In the genomic region with DNA sequence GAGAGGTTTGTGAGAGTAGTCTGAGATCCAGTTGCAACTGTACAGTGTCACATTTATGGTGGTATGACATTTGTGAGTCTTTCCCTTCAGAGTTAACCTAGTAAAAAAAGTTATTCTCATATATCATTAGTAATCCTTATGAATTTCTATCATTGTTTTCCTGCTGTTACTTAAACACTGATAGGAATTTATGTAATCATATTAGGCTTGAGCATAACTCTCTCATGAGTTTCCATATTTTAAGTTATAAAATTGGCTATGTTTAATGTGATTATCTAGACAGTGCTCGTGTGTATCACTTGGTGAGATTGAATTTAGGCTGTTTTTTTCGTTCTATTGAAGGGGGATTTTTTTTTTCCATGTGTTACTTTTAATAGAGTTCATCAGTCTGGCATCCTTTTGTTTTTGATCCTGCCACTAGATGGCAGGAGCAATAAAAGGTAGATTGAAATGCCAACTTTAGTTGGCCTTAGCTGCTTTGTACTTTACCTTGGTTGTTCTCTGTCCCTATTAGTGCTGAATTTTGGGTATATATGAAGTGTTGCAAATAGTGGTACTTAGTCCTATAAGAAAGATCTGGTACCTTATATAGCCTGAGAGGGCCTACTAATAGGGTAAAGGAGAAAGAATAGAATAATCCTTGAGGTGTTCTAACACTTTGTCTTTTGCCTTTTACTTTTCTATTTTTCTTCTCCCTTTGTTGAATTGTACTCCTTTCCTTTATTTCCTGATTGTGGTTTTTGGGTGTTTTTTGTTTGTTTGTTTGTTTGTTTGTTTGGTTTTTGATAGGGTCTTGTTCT, we compare ENCODE assay signal across 8 cellular contexts. TPM values are rescaled to one million over a fixed set of nuclear protein-coding genes. Genes with fewer than 3 reads are reported as not detected.
DNase-seq lines count a peak whose midpoint lies in the region; ATAC-seq, FAIRE-seq and TF ChIP-seq lines count a peak whose summit lies in the region.

No MANE protein-coding gene starts in this region.

- H3K27me3 Mint-ChIP-seq in endodermal cell (ENCODE audit: insufficient read depth) (no peaks in the 10 kb centered on the region), naive B cell (no peaks in the 10 kb centered on the region)

- FAIRE-seq in GM12892 (lab: Jason Lieb, UNC) (peak; percentile 51), RCC 7860 (lab: Jason Lieb, UNC) (peak; percentile 66)

- 42 to 62% methylated on average over 2 of the region's 2 CpGs for WGBS in endodermal cell (ENCODE audit: insufficient coverage in 1 of 2, insufficient read length in 1 of 2), 2 experiments

- no peak overlapping the region for H3K27ac ChIP-seq in endodermal cell (ENCODE audit: low read depth, low read length)

- H3K9ac ChIP-seq in endodermal cell (ENCODE audit: extremely low read depth, low read length, poor library complexity, severe bottlenecking): no peak overlapping the region

- no peak for TF ChIP-seq POLR2A in GM12892 (IDR thresholded peaks at IDR 0.05; ENCODE audit: low read depth, low read length)

- H3K27me3 ChIP-seq in endodermal cell (ENCODE audit: control insufficient read depth, insufficient read depth, low read length, poor library complexity, severe bottlenecking) (no peaks in the 10 kb centered on the region), HAP-1 (ENCODE audit: low read depth) (no peaks in the 10 kb centered on the region)

- H3K4me3 ChIP-seq in endodermal cell (ENCODE audit: low read length) (no peak overlapping the region), HAP-1 (no peak overlapping the region)

- H3K4me1 Mint-ChIP-seq in endodermal cell (peaks cover 24% of the 10 kb centered on the region), naive B cell (peaks cover 51 to 72% (median 68%) of the 10 kb centered on the region in 3 donors)

- peaks cover 35% of the 10 kb centered on the region for H3K36me3 ChIP-seq in endodermal cell (ENCODE audit: control insufficient read depth, insufficient read depth, low read length)
- 0 out of 2 replicates have a peak, but pooled peaks cover 4% of the 10 kb centered on the region for H3K36me3 ChIP-seq in HAP-1 (replicated peaks)

- no peak overlapping the region for H3K4me3 Mint-ChIP-seq in endodermal cell
- peak overlapping the region in 3 of 8 donors; percentile 5 to 52 (median 15) for H3K4me3 Mint-ChIP-seq in naive B cell

- peaks cover 16% of the 10 kb centered on the region for H3K36me3 Mint-ChIP-seq in endodermal cell (ENCODE audit: low read depth)
- peaks cover 0 to 7% of the 10 kb centered on the region in 2 donors for H3K36me3 Mint-ChIP-seq in naive B cell

- TF ChIP-seq CTCF in endodermal cell (conservative IDR thresholded peaks at IDR 0.05): peak; percentile 76

- peak; percentile 69 to 71 for ATAC-seq in naive B cell (ENCODE audit: low read depth in 2 of 2)
- no peak for ATAC-seq in GM18909 (IDR thresholded peaks at IDR 0.05; ENCODE audit: poor library complexity, unreplicated experiment)

- H3K9me3 ChIP-seq in endodermal cell (ENCODE audit: control insufficient read depth, low read length) (peaks cover 21% of the 10 kb centered on the region), HAP-1 (no peaks in the 10 kb centered on the region)

- H3K27ac Mint-ChIP-seq in endodermal cell (no peak overlapping the region), naive B cell (peak overlapping the region in 4 of 6 donors; percentile 4 to 81 (median 46))

- in situ Hi-C loops in HAP-1 (cut with MboI; ENCODE audit: low sequenced_read_pairs): no loop called here

- H3K9me3 Mint-ChIP-seq in endodermal cell (peaks cover 14% of the 10 kb centered on the region), naive B cell (peaks cover 0 to 7% (median 0%) of the 10 kb centered on the region in 7 donors)

- no peaks in the 10 kb centered on the region for H3K4me1 ChIP-seq in endodermal cell (ENCODE audit: control insufficient read depth, insufficient read depth, low read length)
- peaks cover 4% of the 10 kb centered on the region; the same call in 1 of the 2 replicates for H3K4me1 ChIP-seq in HAP-1

- peak; percentile 32 for DNase-seq in AG20443 (ENCODE audit: low spot score)
- no peak for DNase-seq in GM12892 (ENCODE audit: insufficient read length)
- no peak for DNase-seq in RCC 7860 (ENCODE audit: low spot score)
- DNase-seq in endodermal cell: no peak
- no peak for DNase-seq in naive B cell
- no peak for DNase-seq in activated CD4-positive, alpha-beta T cell treated with anti-CD3 and anti-CD28 coated beads for 1 hour
- no peak for DNase-seq in HAP-1 (ENCODE audit: low spot score in 2 of 2)

RNA-seq across cellular contexts. Expression of a gene that starts 17.9 kb away (rescaled TPM):
- 71.6 TPM for polyA plus RNA-seq in GM12892 (2012; ENCODE audit: missing spikeins)
- 100 to 1,000 TPM; 126 to 199 TPM for total RNA-seq in endodermal cell
- 150 TPM for polyA plus RNA-seq in endodermal cell (2013, experiment 1 of 2)
- 160 TPM for polyA plus RNA-seq in endodermal cell (2013, experiment 2 of 2)
- polyA plus RNA-seq in naive B cell (ENCODE audit: low read depth in 6 of 6): 10 to 100 TPM; 58.0 to 80.3 (median 67.7) TPM
